Comparison of ENCODE assay signal across 23 cellular contexts in the genomic region with DNA sequence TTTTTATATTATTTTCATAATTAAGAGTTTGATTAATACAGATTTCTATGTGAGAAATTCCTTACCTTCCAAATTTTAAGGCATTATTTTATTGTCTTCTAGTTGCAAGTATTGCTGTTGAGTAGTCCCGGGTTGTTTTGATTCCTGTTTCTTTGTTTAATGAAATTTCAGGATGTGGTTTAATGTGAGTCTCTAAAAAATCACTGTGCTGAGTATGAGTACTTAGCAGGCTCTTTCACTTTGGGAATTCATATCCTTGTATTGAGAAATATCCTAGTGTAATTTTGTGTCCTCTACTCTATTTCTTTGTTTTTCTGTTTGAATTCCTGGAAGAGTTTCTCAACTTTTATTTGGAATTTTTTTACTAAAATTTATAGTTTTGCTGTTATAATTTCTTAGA.
DNase-seq lines count a peak whose midpoint lies in the region; TF ChIP-seq lines count a peak whose summit lies in the region.
"Had no signal": no experiment of that assay in that cellular context is flagged by ENCODE, and none has a peak within 500 bp of the region (broad histone marks: within the 10 kb centered on the region; RNA-seq: fewer than 3 reads in every experiment).

No MANE protein-coding gene starts in this region.

- H3K9me2 ChIP-seq in hepatocyte (replicated peaks; ENCODE audit: insufficient read depth), result no peaks in the 10 kb centered on the region

- no peaks in the 10 kb centered on the region for H3K9me3 ChIP-seq in hepatocyte (ENCODE audit: low read depth)
- H3K9me3 ChIP-seq in tibial nerve, result peaks cover 0 to 5% (median 0%) of the 10 kb centered on the region in 4 donors
- H3K9me3 ChIP-seq: ovary had no signal

- no peaks in the 10 kb centered on the region; the same call in 1 of the 2 replicates for H3K27me3 Mint-ChIP-seq in HFFc6 (ENCODE audit: insufficient read depth)
- H3K27me3 Mint-ChIP-seq: activated CD4-positive, alpha-beta memory T cell treated with anti-CD3 and anti-CD28 coated beads, Interleukin-2, amount 10 ng/mL, durations not matched to agents 7 days and 5 days; CD4-positive, alpha-beta memory T cell had no signal

- H3K36me3 Mint-ChIP-seq in HFFc6 (ENCODE audit: low read depth), result peaks cover 4% of the 10 kb centered on the region; the same call in 1 of the 2 replicates
- H3K36me3 Mint-ChIP-seq: natural killer cell had no signal

- peak overlapping the region; percentile 17; the same call in 1 of the 2 replicates for H3K27ac Mint-ChIP-seq in HFFc6
- H3K27ac Mint-ChIP-seq: activated CD4-positive, alpha-beta memory T cell treated with anti-CD3 and anti-CD28 coated beads, Interleukin-2, amount 10 ng/mL, durations not matched to agents 7 days and 5 days; CD4-positive, alpha-beta memory T cell; natural killer cell had no signal

- TF ChIP-seq CTCF in AG09309 (IDR thresholded peaks at IDR 0.05; ENCODE audit: control insufficient read depth, insufficient read depth, low read depth, low read length, missing control alignments) (no peak), HFFc6 (IDR thresholded peaks at IDR 0.05) (no peak), cardiac fibroblast (IDR thresholded peaks at IDR 0.05; ENCODE audit: low read depth, low read length) (no peak), hepatocyte (IDR thresholded peaks at IDR 0.05; ENCODE audit: poor library complexity) (no peak), tibial nerve (IDR thresholded peaks at IDR 0.05) (no peak)

- no peak overlapping the region for H3K4me3 ChIP-seq in AG09309 (ENCODE audit: control insufficient read depth, low read depth, low read length)
- no peak overlapping the region for H3K4me3 ChIP-seq in cardiac fibroblast (replicated peaks in 1 of 2; ENCODE audit: low read depth in 2 of 2, low read length in 2 of 2)
- no peak overlapping the region for H3K4me3 ChIP-seq in hepatocyte
- no peak overlapping the region for H3K4me3 ChIP-seq in tibial nerve
- H3K4me3 ChIP-seq: ovary had no signal

- 78% methylated on average over 1 of the region's 1 CpG for WGBS in hepatocyte (ENCODE audit: low lambda C conversion rate, missing lambda C conversion rate)
- WGBS in tibial nerve, 2 donors, result 45 to 54% methylated on average over 1 of the region's 1 CpG

- H3K79me2 ChIP-seq in hepatocyte, result peaks cover 44% of the 10 kb centered on the region

- no peaks in the 10 kb centered on the region for H4K20me1 ChIP-seq in hepatocyte (ENCODE audit: insufficient read depth, poor library complexity, severe bottlenecking)

- no peaks in the 10 kb centered on the region for H3K9me3 Mint-ChIP-seq in HFFc6
- H3K9me3 Mint-ChIP-seq: activated CD4-positive, alpha-beta memory T cell treated with anti-CD3 and anti-CD28 coated beads, Interleukin-2, amount 10 ng/mL, durations not matched to agents 7 days and 5 days; natural killer cell had no signal

- no peak for TF ChIP-seq EP300 in tibial nerve (IDR thresholded peaks at IDR 0.05)

- no peak for TF ChIP-seq POLR2A in tibial nerve (IDR thresholded peaks at IDR 0.05)

- H3K4me3 Mint-ChIP-seq in HFFc6, result no peak overlapping the region
- H3K4me3 Mint-ChIP-seq: activated CD4-positive, alpha-beta memory T cell treated with anti-CD3 and anti-CD28 coated beads, Interleukin-2, amount 10 ng/mL, durations not matched to agents 7 days and 5 days; CD4-positive, alpha-beta memory T cell; natural killer cell had no signal

- peak; percentile 4 for DNase-seq in AG09309 (ENCODE audit: low read depth)
- DNase-seq in HFFc6, result no peak
- DNase-seq in cardiac fibroblast (ENCODE audit: low read depth in 2 of 2), result peak; percentile 49 to 62
- no peak for DNase-seq in hepatocyte (ENCODE audit: low spot score)
- no peak for DNase-seq in stimulated activated naive CD4-positive, alpha-beta T cell (lab: John Stamatoyannopoulos, UW)
- no peak for DNase-seq in activated T-cell treated with anti-CD3 and anti-CD28 coated beads, Interleukin-2, amount 50 U/mL, for 48 hours
- DNase-seq in ureter (ENCODE audit: low spot score), result no peak
- no peak for DNase-seq in tibial nerve (ENCODE audit: low spot score in 2 of 2)
- DNase-seq: activated CD4-positive, alpha-beta memory T cell treated with anti-CD3 and anti-CD28 coated beads, Interleukin-2, amount 10 ng/mL, durations not matched to agents 7 days and 5 days; activated naive CD4-positive, alpha-beta T cell; amygdala; CD4-positive, alpha-beta memory T cell; central memory CD4-positive, alpha-beta T cell; DMS153; erythroblast; GF-D8; left colon; midbrain; natural killer cell; NCI-H1694 treated with DMSO at 0.1 percent for 48 hours; ovary; T1000 had no signal

- H3K4me1 ChIP-seq in hepatocyte (ENCODE audit: insufficient read depth) (no peaks in the 10 kb centered on the region), tibial nerve (peaks cover 0 to 3% (median 0%) of the 10 kb centered on the region in 4 donors)

- H3K27ac ChIP-seq in hepatocyte (no peak overlapping the region), tibial nerve (peak overlapping the region in 1 of 4 donors; percentile 25)
- H3K27ac ChIP-seq: KMS-11, ovary had no signal

- H2AFZ ChIP-seq in hepatocyte, result no peak overlapping the region

- no peaks in the 10 kb centered on the region for H3K36me3 ChIP-seq in hepatocyte (replicated peaks; ENCODE audit: insufficient read depth, low read depth)
- H3K36me3 ChIP-seq in tibial nerve, result no peaks in the 10 kb centered on the region
- H3K36me3 ChIP-seq: ovary had no signal

- peak overlapping the region; percentile 12 for H3K4me2 ChIP-seq in hepatocyte
- H3K4me2 ChIP-seq: KMS-11 had no signal

- H3K27me3 ChIP-seq in hepatocyte (no peaks in the 10 kb centered on the region), tibial nerve (no peaks in the 10 kb centered on the region)
- H3K27me3 ChIP-seq: ovary had no signal

- peaks cover 33% of the 10 kb centered on the region for H3K4me1 Mint-ChIP-seq in HFFc6 (ENCODE audit: low read depth)
- H3K4me1 Mint-ChIP-seq: activated CD4-positive, alpha-beta memory T cell treated with anti-CD3 and anti-CD28 coated beads, Interleukin-2, amount 10 ng/mL, durations not matched to agents 7 days and 5 days had no signal

Comparison
In these comparisons a context has a peak if more than half of its experiments do, and no peak if none do; other contexts are left out.
1. DNase-seq: peak in AG09309 (single experiment) and cardiac fibroblast (2 of 2); none in HFFc6 (single experiment), hepatocyte (single experiment), stimulated activated naive CD4-positive, alpha-beta T cell (0 of 6), activated T-cell treated with anti-CD3 and anti-CD28 coated beads, Interleukin-2, amount 50 U/mL, for 48 hours (0 of 2), ureter (single experiment) and tibial nerve (0 of 2).